In the genomic region with DNA sequence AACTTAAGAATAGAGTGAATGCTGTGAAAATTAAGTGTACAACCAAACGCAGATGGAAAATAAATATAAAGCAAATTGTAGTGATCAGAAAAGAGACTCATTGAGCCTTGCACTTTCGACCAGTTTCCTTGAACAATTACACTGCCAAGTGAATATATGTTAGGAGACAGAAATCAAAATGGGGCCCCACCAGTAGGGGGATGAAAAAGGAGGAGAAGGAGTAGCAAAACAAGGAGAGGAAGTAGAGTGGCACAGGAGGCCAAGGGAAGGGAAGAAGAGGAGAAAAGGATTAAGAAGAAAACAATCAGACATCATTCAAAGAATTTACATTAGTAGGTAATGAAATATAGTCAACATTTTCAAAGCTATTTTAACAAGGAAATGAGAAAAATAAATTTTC, we compare ENCODE assay signal across 34 cellular contexts.
A peak's percentile ranks its signal among the peaks of the same experiment; 100 is the strongest.
DNase-seq lines count a peak whose midpoint lies in the region; ATAC-seq and TF ChIP-seq lines count a peak whose summit lies in the region.
"Had no signal": no experiment of that assay in that cellular context is flagged by ENCODE, and none has a peak within 500 bp of the region (broad histone marks: within the 10 kb centered on the region; RNA-seq: fewer than 3 reads in every experiment).

No MANE protein-coding gene starts in this region.

- POLR2A ChIA-PET in MCF 10A (lab: Yijun Ruan, JAX) (interaction anchor here (0.9 kb wide), 1 partner anchor 9 kb away, joined by 3 read pairs; no protein-coding TSS in a partner anchor), PC-3 (lab: Charles Lee; ENCODE audit: unreplicated experiment) (no interaction called here)

- H3K36me3 ChIP-seq in breast epithelium (no peaks in the 10 kb centered on the region), PC-3 (ENCODE audit: low read depth, low read length) (no peaks in the 10 kb centered on the region), H7 (replicated peaks; ENCODE audit: control insufficient read depth, insufficient read depth, low read length) (no peaks in the 10 kb centered on the region)
- H3K36me3 ChIP-seq: BLaER1, esophagus muscularis mucosa, heart left ventricle, right atrium auricular region, stomach, tibial artery had no signal

- H3F3A ChIP-seq in PC-3 (ENCODE audit: low read length, unreplicated experiment), result no peaks in the 10 kb centered on the region

- no peak for ATAC-seq in PC-3
- no peak for ATAC-seq in HG03354 (IDR thresholded peaks at IDR 0.05; ENCODE audit: poor library complexity, severe bottlenecking, unreplicated experiment)
- ATAC-seq: activated T-helper 17 cell treated with anti-CD3 and anti-CD28 coated beads, Interleukin-2, amount 50 U/mL, for 72 hours; foreskin keratinocyte; heart left ventricle; left cardiac atrium; Right ventricle myocardium inferior; T-cell had no signal

- intact Hi-C loops in MCF 10A (cut with micrococcal nuclease), result no loop called here
- intact Hi-C loops in breast epithelium (cut with DNase I; ENCODE audit: low total_unique reads), result no loop called here
- intact Hi-C loops in PC-3 (cut with micrococcal nuclease), result loop anchor here (10.0 kb wide), 1 partner anchor 135 kb away; no protein-coding TSS in a partner anchor

- BruUV-seq in MCF 10A (replicated peaks; lab: Mats Ljungman, UMichigan) (no TSS peak), PC-3 (replicated peaks; lab: Mats Ljungman, UMichigan) (no TSS peak)

- DNase-seq in MCF 10A (ENCODE audit: unreplicated experiment), result peak; percentile 6
- DNase-seq in breast epithelium (ENCODE audit: low spot score in 2 of 2), result no peak
- peak; percentile 3 for DNase-seq in PC-3
- DNase-seq in endothelial cell (ENCODE audit: low spot score), result no peak
- no peak for DNase-seq in stimulated activated naive CD4-positive, alpha-beta T cell (lab: John Stamatoyannopoulos, UW)
- DNase-seq in H7, result no peak
- DNase-seq in central memory CD4-positive, alpha-beta T cell, result no peak
- DNase-seq: activated CD4-positive, alpha-beta memory T cell treated with anti-CD3 and anti-CD28 coated beads, Interleukin-2, amount 10 ng/mL, durations not matched to agents 7 days and 5 days; activated CD4-positive, alpha-beta T cell treated with anti-CD3 and anti-CD28 coated beads for 1 hour; amygdala; COR-L47; foreskin keratinocyte; heart left ventricle; left cardiac atrium; mammary epithelial cell; NCI-H1105; NCI-H187 treated with DMSO at 0.1 percent for 48 hours; NCI-H226; NCI-H774; stimulated activated CD4-positive, alpha-beta T cell treated with anti-CD3 and anti-CD28 coated beads, Interleukin-1b, Interleukin-23, amount 100 ng/mL, for 48 hours; stimulated activated CD8-positive, alpha-beta memory T cell treated with anti-CD3 and anti-CD28 coated beads, Interleukin-4, amount 100 ng/mL, for 48 hours; stomach; T-cell; tibial artery had no signal

- H4K20me1 ChIP-seq in PC-3 (ENCODE audit: low read length), result no peaks in the 10 kb centered on the region
- H4K20me1 ChIP-seq: BLaER1 had no signal

- no peak overlapping the region for H3K27ac Mint-ChIP-seq in MCF 10A (ENCODE audit: low read depth, unreplicated experiment)
- H3K27ac Mint-ChIP-seq in endothelial cell (ENCODE audit: unreplicated experiment), result no peak overlapping the region
- H3K27ac Mint-ChIP-seq: activated CD4-positive, alpha-beta memory T cell treated with anti-CD3 and anti-CD28 coated beads, Interleukin-2, amount 10 ng/mL, durations not matched to agents 7 days and 5 days; activated naive CD4-positive, alpha-beta T cell treated with anti-CD3 and anti-CD28 coated beads, Interleukin-2, amount 50 U/mL, for 24 hours; activated T-helper 17 cell treated with anti-CD3 and anti-CD28 coated beads, Interleukin-2, amount 50 U/mL, for 72 hours; IgD-negative memory B cell; T-cell had no signal

- H3K4me1 Mint-ChIP-seq in MCF 10A (ENCODE audit: insufficient read depth, unreplicated experiment) (peaks cover 4% of the 10 kb centered on the region), endothelial cell (ENCODE audit: unreplicated experiment) (no peaks in the 10 kb centered on the region)
- H3K4me1 Mint-ChIP-seq: activated CD4-positive, alpha-beta memory T cell treated with anti-CD3 and anti-CD28 coated beads, Interleukin-2, amount 10 ng/mL, durations not matched to agents 7 days and 5 days; activated naive CD4-positive, alpha-beta T cell treated with anti-CD3 and anti-CD28 coated beads, Interleukin-2, amount 50 U/mL, for 24 hours; activated T-helper 17 cell treated with anti-CD3 and anti-CD28 coated beads, Interleukin-2, amount 50 U/mL, for 72 hours; T-cell had no signal

- H2AFZ ChIP-seq in PC-3 (ENCODE audit: low read length), result no peak overlapping the region

- no peak overlapping the region for H3K4me3 Mint-ChIP-seq in MCF 10A (ENCODE audit: unreplicated experiment)
- H3K4me3 Mint-ChIP-seq in endothelial cell (ENCODE audit: unreplicated experiment), result no peak overlapping the region
- H3K4me3 Mint-ChIP-seq: activated CD4-positive, alpha-beta memory T cell treated with anti-CD3 and anti-CD28 coated beads, Interleukin-2, amount 10 ng/mL, durations not matched to agents 7 days and 5 days; activated naive CD4-positive, alpha-beta T cell treated with anti-CD3 and anti-CD28 coated beads, Interleukin-2, amount 50 U/mL, for 24 hours; activated T-helper 17 cell treated with anti-CD3 and anti-CD28 coated beads, Interleukin-2, amount 50 U/mL, for 72 hours; T-cell had no signal

- no peaks in the 10 kb centered on the region for H3K36me3 Mint-ChIP-seq in MCF 10A (ENCODE audit: insufficient read depth, unreplicated experiment)
- H3K36me3 Mint-ChIP-seq in endothelial cell (ENCODE audit: low read depth, unreplicated experiment), result no peaks in the 10 kb centered on the region
- H3K36me3 Mint-ChIP-seq: activated naive CD4-positive, alpha-beta T cell treated with anti-CD3 and anti-CD28 coated beads, Interleukin-2, amount 50 U/mL, for 24 hours; IgD-negative memory B cell; T-cell had no signal

- no peak overlapping the region for H3K9ac ChIP-seq in PC-3 (ENCODE audit: low read length)
- H3K9ac ChIP-seq: BLaER1 had no signal

- no peaks in the 10 kb centered on the region for H3K79me2 ChIP-seq in PC-3 (ENCODE audit: low read length)

- H3K4me1 ChIP-seq in breast epithelium (no peaks in the 10 kb centered on the region), PC-3 (ENCODE audit: insufficient read depth, low read length) (no peaks in the 10 kb centered on the region)
- H3K4me1 ChIP-seq: BLaER1, esophagus muscularis mucosa, foreskin keratinocyte, heart left ventricle, right atrium auricular region, stomach, tibial artery had no signal

- H3K27ac ChIP-seq in breast epithelium (no peak overlapping the region), PC-3 (ENCODE audit: low read length) (no peak overlapping the region)
- H3K27ac ChIP-seq: BLaER1, coronary artery, esophagus muscularis mucosa, foreskin keratinocyte, heart left ventricle, right atrium auricular region, stomach, tibial artery had no signal

- H3K4me2 ChIP-seq in PC-3 (ENCODE audit: low read length), result no peak overlapping the region
- H3K4me2 ChIP-seq: BLaER1, smooth muscle cell had no signal

- TF ChIP-seq CTCF in MCF 10A (IDR thresholded peaks at IDR 0.05; ENCODE audit: unreplicated experiment) (no peak), breast epithelium (IDR thresholded peaks at IDR 0.05) (no peak), PC-3 (conservative IDR thresholded peaks at IDR 0.05; ENCODE audit: low read depth, low read length) (0 out of 2 replicates have a peak, but pooled peaks have one; percentile 20), endothelial cell (IDR thresholded peaks at IDR 0.05; ENCODE audit: unreplicated experiment) (peak; percentile 12)

- no peaks in the 10 kb centered on the region for H3K9me3 ChIP-seq in breast epithelium
- no peaks in the 10 kb centered on the region for H3K9me3 ChIP-seq in PC-3 (ENCODE audit: low read length)
- H3K9me3 ChIP-seq: BLaER1, esophagus muscularis mucosa, right atrium auricular region, stomach, tibial artery had no signal

- no peak for TF ChIP-seq POLR2A in breast epithelium (IDR thresholded peaks at IDR 0.05)

- H3K9me2 ChIP-seq in PC-3 (replicated peaks; ENCODE audit: low read length), result no peaks in the 10 kb centered on the region

- H3K27me3 ChIP-seq in breast epithelium (no peaks in the 10 kb centered on the region), PC-3 (ENCODE audit: low read length) (no peaks in the 10 kb centered on the region), H7 (ENCODE audit: control insufficient read depth, insufficient read depth, low read length) (no peaks in the 10 kb centered on the region)
- H3K27me3 ChIP-seq: BLaER1, esophagus muscularis mucosa, foreskin keratinocyte, heart left ventricle, right atrium auricular region, stomach, tibial artery had no signal

- H3K9me3 Mint-ChIP-seq in MCF 10A (ENCODE audit: unreplicated experiment), result peaks cover 8% of the 10 kb centered on the region
- H3K9me3 Mint-ChIP-seq in endothelial cell (ENCODE audit: unreplicated experiment), result no peaks in the 10 kb centered on the region
- H3K9me3 Mint-ChIP-seq: activated naive CD4-positive, alpha-beta T cell treated with anti-CD3 and anti-CD28 coated beads, Interleukin-2, amount 50 U/mL, for 24 hours had no signal

- H3K4me3 ChIP-seq in breast epithelium, result no peak overlapping the region
- no peak overlapping the region for H3K4me3 ChIP-seq in PC-3 (ENCODE audit: low read length)
- no peak overlapping the region for H3K4me3 ChIP-seq in H7 (ENCODE audit: insufficient read depth, low read depth, low read length)
- H3K4me3 ChIP-seq: BLaER1, coronary artery, esophagus muscularis mucosa, heart left ventricle, right atrium auricular region, smooth muscle cell, stomach, tibial artery had no signal

- CTCF ChIA-PET in MCF 10A (lab: Yijun Ruan, JAX) (interaction anchor here (0.6 kb wide), 2 partner anchors 34 to 1888 kb away, joined by 3 read pairs; no protein-coding TSS in a partner anchor), PC-3 (lab: Charles Lee) (no interaction called here)

- H3K27me3 Mint-ChIP-seq in MCF 10A (ENCODE audit: insufficient read depth, unreplicated experiment) (no peaks in the 10 kb centered on the region), endothelial cell (ENCODE audit: unreplicated experiment) (no peaks in the 10 kb centered on the region)
- H3K27me3 Mint-ChIP-seq: activated CD4-positive, alpha-beta memory T cell treated with anti-CD3 and anti-CD28 coated beads, Interleukin-2, amount 10 ng/mL, durations not matched to agents 7 days and 5 days; activated naive CD4-positive, alpha-beta T cell treated with anti-CD3 and anti-CD28 coated beads, Interleukin-2, amount 50 U/mL, for 24 hours; activated T-helper 17 cell treated with anti-CD3 and anti-CD28 coated beads, Interleukin-2, amount 50 U/mL, for 72 hours; IgD-negative memory B cell; T-cell had no signal

Comparison
In these comparisons a context has a peak if more than half of its experiments do, and no peak if none do; other contexts are left out.
1. DNase-seq: peak in MCF 10A (single experiment) and PC-3 (single experiment); none in breast epithelium (0 of 2), endothelial cell (single experiment), stimulated activated naive CD4-positive, alpha-beta T cell (0 of 6), H7 (single experiment) and central memory CD4-positive, alpha-beta T cell (single experiment).
2. CTCF ChIP-seq: peak in PC-3 (single experiment) and endothelial cell (single experiment); none in MCF 10A (single experiment) and breast epithelium (0 of 3).